ENCODE assay signal across 9 cellular contexts in the genomic region with DNA sequence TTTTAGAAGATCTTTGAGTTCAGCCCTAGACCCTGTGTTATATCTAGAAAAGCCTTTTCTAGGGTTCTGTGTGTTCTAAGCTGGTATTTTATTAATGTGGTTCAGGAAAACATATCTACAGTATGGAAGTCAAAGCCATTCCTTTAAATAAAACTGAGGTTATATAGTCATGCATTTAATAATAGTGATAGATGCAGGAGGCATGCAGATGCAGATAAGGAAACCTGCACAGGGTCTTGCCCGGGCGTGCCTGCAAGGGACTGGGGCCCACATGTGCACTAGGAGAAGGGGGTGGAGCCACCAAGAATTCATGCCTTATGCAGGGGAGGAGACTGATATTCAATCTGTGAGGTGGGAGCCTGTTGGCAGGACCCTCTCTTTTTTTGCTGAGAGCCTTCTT.
DNase-seq lines count a peak whose midpoint lies in the region; ATAC-seq, FAIRE-seq and TF ChIP-seq lines count a peak whose summit lies in the region.
"Had no signal": no experiment of that assay in that cellular context is flagged by ENCODE, and none has a peak within 500 bp of the region (broad histone marks: within the 10 kb centered on the region; RNA-seq: fewer than 3 reads in every experiment).

No MANE protein-coding gene starts in this region.

- H3K9me2 ChIP-seq in HCT116 (ENCODE audit: insufficient read depth): no peaks in the 10 kb centered on the region

- H3K4me3 Mint-ChIP-seq in astrocyte (ENCODE audit: unreplicated experiment): no peak overlapping the region

- no peaks in the 10 kb centered on the region for H3K27me3 ChIP-seq in HCT116 (ENCODE audit: insufficient read depth, low read length)
- H3K27me3 ChIP-seq in astrocyte (ENCODE audit: insufficient read depth, low read length): no peaks in the 10 kb centered on the region
- no peaks in the 10 kb centered on the region for H3K27me3 ChIP-seq in iPS-20b (ENCODE audit: insufficient read depth, low read length)
- H3K27me3 ChIP-seq: spleen had no signal

- H3K36me3 ChIP-seq in HCT116 (ENCODE audit: control insufficient read depth in 1 of 2, insufficient read depth in 2 of 2, low read length in 2 of 2): no peaks in the 10 kb centered on the region
- H3K36me3 ChIP-seq in astrocyte (ENCODE audit: insufficient read depth, low read length): peaks cover 7% of the 10 kb centered on the region
- H3K36me3 ChIP-seq in iPS-20b (ENCODE audit: insufficient read depth, low read depth, low read length): no peaks in the 10 kb centered on the region
- H3K36me3 ChIP-seq: spleen had no signal

- peak; percentile 88 for ATAC-seq in HCT116
- no peak for ATAC-seq in HG03378 (IDR thresholded peaks at IDR 0.05; ENCODE audit: unreplicated experiment)

- H3K79me2 ChIP-seq in HCT116 (ENCODE audit: insufficient read depth, low read length): no peaks in the 10 kb centered on the region
- H3K79me2 ChIP-seq in astrocyte (ENCODE audit: insufficient read depth, low read length): no peaks in the 10 kb centered on the region

- BruUV-seq in HCT116 (replicated peaks; lab: Mats Ljungman, UMichigan): no TSS peak

- H4K20me1 ChIP-seq in HCT116 (ENCODE audit: insufficient read depth) (no peaks in the 10 kb centered on the region), astrocyte (ENCODE audit: insufficient read depth, low read length) (no peaks in the 10 kb centered on the region)

- H3K27ac ChIP-seq in HCT116 (ENCODE audit: low read depth, low read length): peak overlapping the region; percentile 65; the same call in 1 of the 2 replicates
- H3K27ac ChIP-seq in astrocyte (ENCODE audit: low read depth, low read length): peak overlapping the region; percentile 76
- peak overlapping the region; percentile 65 for H3K27ac ChIP-seq in iPS-20b (ENCODE audit: low read length)

- H3K4me1 ChIP-seq in HCT116 (ENCODE audit: control insufficient read depth in 1 of 2, insufficient read depth in 2 of 2, low read length in 2 of 2): peaks cover 11 to 15% of the 10 kb centered on the region in 2 experiments
- H3K4me1 ChIP-seq in astrocyte (ENCODE audit: insufficient read depth, low read length): peaks cover 26% of the 10 kb centered on the region
- H3K4me1 ChIP-seq in iPS-20b (ENCODE audit: insufficient read depth, low read length): peaks cover 26% of the 10 kb centered on the region; the same call in 1 of the 2 replicates

- no peaks in the 10 kb centered on the region for H3K9me3 Mint-ChIP-seq in astrocyte (ENCODE audit: unreplicated experiment)

- POLR2A ChIA-PET in AG04449 (lab: Yijun Ruan, JAX): no interaction called here
- POLR2A ChIA-PET in HCT116 (lab: Charles Lee): no interaction called here

- H2AFZ ChIP-seq in HCT116 (ENCODE audit: low read depth, low read length, poor library complexity, severe bottlenecking) (peak overlapping the region; percentile 63), astrocyte (ENCODE audit: low read depth, low read length) (no peak overlapping the region)

- H3K4me2 ChIP-seq in HCT116 (ENCODE audit: low read length) (peak overlapping the region; percentile 43), astrocyte (ENCODE audit: low read length) (peak overlapping the region; percentile 32)

- H3K9ac ChIP-seq in HCT116 (ENCODE audit: low read length) (no peak overlapping the region), astrocyte (ENCODE audit: low read length) (peak overlapping the region; percentile 42), iPS-20b (ENCODE audit: low read depth, low read length) (peak overlapping the region; percentile 31; the same call in 1 of the 2 replicates)

- no peaks in the 10 kb centered on the region for H3K9me3 ChIP-seq in HCT116 (ENCODE audit: control insufficient read depth in 1 of 2, insufficient read depth in 1 of 2, low read depth in 1 of 2, low read length in 2 of 2)
- H3K9me3 ChIP-seq in astrocyte (ENCODE audit: insufficient read depth, low read depth, low read length): no peaks in the 10 kb centered on the region
- H3K9me3 ChIP-seq in iPS-20b (ENCODE audit: insufficient read depth, low read depth, low read length): no peaks in the 10 kb centered on the region
- H3K9me3 ChIP-seq: spleen had no signal

- TF ChIP-seq POLR2A in HCT116 (IDR thresholded peaks at IDR 0.05; ENCODE audit: borderline replicate concordance, extremely low read depth, insufficient read depth, insufficient read length): no peak

- CTCF ChIA-PET in AG04449 (lab: Yijun Ruan, JAX): interaction anchor here (1.2 to 1.6 kb wide), 3 partner anchors 18 to 81 kb away, joined by 3 to 4 read pairs (median 3); no protein-coding TSS in a partner anchor
- CTCF ChIA-PET in HCT116 (lab: Charles Lee): no interaction called here

- DNase-seq in AG04449 (ENCODE audit: low read depth, low spot score) (peak; percentile 33), HCT116 (ENCODE audit: low read depth, low spot score) (peak; percentile 3), astrocyte (ENCODE audit: low read depth) (peak; percentile 83), NCI-H1048 (lab: John Stamatoyannopoulos, UW) (no peak), putamen (ENCODE audit: low spot score) (no peak), NCI-H526 treated with DMSO at 0.1 percent for 48 hours (lab: John Stamatoyannopoulos, UW) (no peak)
- DNase-seq: spleen had no signal

- peaks cover 8% of the 10 kb centered on the region for H3K36me3 Mint-ChIP-seq in astrocyte (ENCODE audit: low read depth, unreplicated experiment)

- no peak for FAIRE-seq in astrocyte (lab: Jason Lieb, UNC)

- H3K4me1 Mint-ChIP-seq in astrocyte (ENCODE audit: low read depth, unreplicated experiment): peaks cover 19% of the 10 kb centered on the region

- no peaks in the 10 kb centered on the region for H3K27me3 Mint-ChIP-seq in astrocyte (ENCODE audit: low read depth, unreplicated experiment)

- no peak overlapping the region for H3K4me3 ChIP-seq in AG04449 (ENCODE audit: low read depth, low read length)
- H3K4me3 ChIP-seq in HCT116 (replicated peaks in 1 of 2; ENCODE audit: low read depth in 1 of 2, low read length in 2 of 2): no peak overlapping the region
- H3K4me3 ChIP-seq in astrocyte (ENCODE audit: insufficient read depth, low read depth, low read length): no peak overlapping the region
- no peak overlapping the region for H3K4me3 ChIP-seq in iPS-20b (ENCODE audit: low read length)
- H3K4me3 ChIP-seq: spleen had no signal

- intact Hi-C loops in HCT116 (cut with micrococcal nuclease): no loop called here

- no peak for TF ChIP-seq RAD21 in HCT116 (IDR thresholded peaks at IDR 0.05; ENCODE audit: low read depth)

- RAD21 ChIA-PET in HCT116 (lab: Charles Lee; ENCODE audit: low non-redundant PET in 1 of 2, low total read pairs in 2 of 2, uncharacterized antibody in 2 of 2, unreplicated experiment in 2 of 2): no interaction called here

- no peak for TF ChIP-seq CTCF in AG04449 (IDR thresholded peaks at IDR 0.05; ENCODE audit: insufficient read depth, low read length, missing control alignments)
- no peak for TF ChIP-seq CTCF in HCT116 (IDR thresholded peaks at IDR 0.05 in 2 of 3, conservative IDR thresholded peaks at IDR 0.05 in 1 of 3; ENCODE audit: borderline replicate concordance in 1 of 3, insufficient read depth in 1 of 3, low read depth in 2 of 3, low read length in 2 of 3)
- no peak for TF ChIP-seq CTCF in astrocyte (IDR thresholded peaks at IDR 0.05; ENCODE audit: insufficient read depth, low read depth, low read length)

- H3K27ac Mint-ChIP-seq in astrocyte (ENCODE audit: unreplicated experiment): peak overlapping the region; percentile 94

TF ChIP-seq in HCT116, 20 proteins besides CTCF, POLR2A, EP300 and RAD21:
- no peak for TF ChIP-seq CBX3 (IDR thresholded peaks at IDR 0.05; ENCODE audit: low read depth)
- TF ChIP-seq, protein P1, sequence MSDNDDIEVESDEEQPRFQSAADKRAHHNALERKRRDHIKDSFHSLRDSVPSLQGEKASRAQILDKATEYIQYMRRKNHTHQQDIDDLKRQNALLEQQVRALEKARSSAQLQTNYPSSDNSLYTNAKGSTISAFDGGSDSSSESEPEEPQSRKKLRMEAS (IDR thresholded peaks at IDR 0.05): peak; percentile 16; the same call in 1 of the 2 replicates

Comparison
In these comparisons a context has a peak if more than half of its experiments do, and no peak if none do; other contexts are left out.
1. DNase-seq: peak in AG04449 (single experiment), HCT116 (single experiment) and astrocyte (single experiment); none in NCI-H1048 (single experiment), putamen (single experiment) and NCI-H526 treated with DMSO at 0.1 percent for 48 hours (single experiment).
2. Peak in every context shown above with its lines, with median percentiles within 50 percentile points of each other: H3K27ac ChIP-seq.